Comparison of ENCODE assay signal across 17 cellular contexts in the genomic region with DNA sequence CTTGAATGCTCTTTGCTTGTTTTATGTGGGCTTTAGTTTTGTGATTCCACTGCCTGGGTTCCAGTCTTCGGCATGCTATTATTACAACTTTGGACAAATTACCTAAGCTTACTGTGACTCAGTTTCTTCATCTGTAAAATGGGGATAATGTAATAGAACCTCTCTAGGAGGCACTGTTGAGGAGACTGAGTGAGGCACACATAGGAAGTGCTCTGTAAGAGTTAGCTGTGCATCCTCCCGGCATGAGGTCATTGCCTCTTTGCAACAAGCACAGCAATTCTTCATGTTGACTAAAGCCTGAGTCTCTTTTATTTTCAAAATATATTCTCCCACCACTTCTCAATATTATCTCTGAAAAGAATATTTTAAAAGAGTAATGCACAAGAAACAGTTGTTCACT.
DNase-seq lines count a peak whose midpoint lies in the region; TF ChIP-seq lines count a peak whose summit lies in the region.
"Had no signal": no experiment of that assay in that cellular context is flagged by ENCODE, and none has a peak within 500 bp of the region (broad histone marks: within the 10 kb centered on the region; RNA-seq: fewer than 3 reads in every experiment).

No MANE protein-coding gene starts in this region.

- no peak for TF ChIP-seq CTCF in uterus (IDR thresholded peaks at IDR 0.05)
- no peak for TF ChIP-seq CTCF in esophagus squamous epithelium (IDR thresholded peaks at IDR 0.05)

- H3K4me1 ChIP-seq in uterus (no peaks in the 10 kb centered on the region), esophagus squamous epithelium (peaks cover 0 to 3% (median 0%) of the 10 kb centered on the region in 3 donors)
- H3K4me1 ChIP-seq: left lung had no signal

- H3K36me3 ChIP-seq in uterus (no peaks in the 10 kb centered on the region), esophagus squamous epithelium (no peaks in the 10 kb centered on the region)
- H3K36me3 ChIP-seq: left lung, sigmoid colon, thoracic aorta had no signal

- whole genome bisulfite sequencing in esophagus squamous epithelium, 2 donors: 90 to 95% methylated on average over 2 of the region's 2 CpGs

- intact Hi-C loops in uterus (cut with DNase I; ENCODE audit: low total_unique reads): no loop called here
- intact Hi-C loops in esophagus squamous epithelium (cut with DNase I): no loop called here

- H3K27ac ChIP-seq in uterus (peak overlapping the region; percentile 64), esophagus squamous epithelium (no peak overlapping the region)
- H3K27ac ChIP-seq: left lung, sigmoid colon, thoracic aorta, VCaP had no signal

- no peaks in the 10 kb centered on the region for H3K27me3 ChIP-seq in uterus
- H3K27me3 ChIP-seq in esophagus squamous epithelium: no peaks in the 10 kb centered on the region
- H3K27me3 ChIP-seq: left lung, sigmoid colon had no signal

- DNase-seq in HCEC 1CT: peak; percentile 34
- peak; percentile 50 for DNase-seq in RKO (ENCODE audit: low spot score)
- peak; percentile 60 for DNase-seq in fibroblast of peridontal ligament (ENCODE audit: extremely low read depth)
- no peak for DNase-seq in uterus
- no peak for DNase-seq in inferior parietal cortex (ENCODE audit: extremely low spot score)
- no peak for DNase-seq in kidney glomerular epithelial cell (lab: John Stamatoyannopoulos, UW)
- DNase-seq in esophagus squamous epithelium (lab: John Stamatoyannopoulos, UW): no peak
- DNase-seq: activated CD4-positive, alpha-beta memory T cell treated with anti-CD3 and anti-CD28 coated beads, Interleukin-2, amount 10 ng/mL, durations not matched to agents 7 days and 5 days; activated T-cell treated with anti-CD3 and anti-CD28 coated beads, Interleukin-2, amount 50 U/mL, for 24 hours; C1 segment of cervical spinal cord; left lung; NCI-H1105 treated with DMSO at 0.1 percent for 48 hours; NCI-H2171; sigmoid colon; T-cell had no signal

- H3K9me3 ChIP-seq in uterus (no peaks in the 10 kb centered on the region), esophagus squamous epithelium (no peaks in the 10 kb centered on the region)
- H3K9me3 ChIP-seq: left lung, sigmoid colon, thoracic aorta had no signal

- H3K4me3 ChIP-seq in uterus (no peak overlapping the region), esophagus squamous epithelium (no peak overlapping the region)
- H3K4me3 ChIP-seq: left lung, sigmoid colon, thoracic aorta had no signal

- no peak for TF ChIP-seq POLR2A in uterus (IDR thresholded peaks at IDR 0.05)
- no peak for TF ChIP-seq POLR2A in esophagus squamous epithelium (IDR thresholded peaks at IDR 0.05)

Comparison
In these comparisons a context has a peak if more than half of its experiments do, and no peak if none do; other contexts are left out.
1. DNase-seq: peak in HCEC 1CT (single experiment), RKO (single experiment) and fibroblast of peridontal ligament (single experiment); none in uterus (0 of 2), inferior parietal cortex (single experiment), kidney glomerular epithelial cell (single experiment) and esophagus squamous epithelium (single experiment).
2. H3K27ac ChIP-seq: peak in uterus (2 of 2); none in esophagus squamous epithelium (0 of 4).